In the genomic region with DNA sequence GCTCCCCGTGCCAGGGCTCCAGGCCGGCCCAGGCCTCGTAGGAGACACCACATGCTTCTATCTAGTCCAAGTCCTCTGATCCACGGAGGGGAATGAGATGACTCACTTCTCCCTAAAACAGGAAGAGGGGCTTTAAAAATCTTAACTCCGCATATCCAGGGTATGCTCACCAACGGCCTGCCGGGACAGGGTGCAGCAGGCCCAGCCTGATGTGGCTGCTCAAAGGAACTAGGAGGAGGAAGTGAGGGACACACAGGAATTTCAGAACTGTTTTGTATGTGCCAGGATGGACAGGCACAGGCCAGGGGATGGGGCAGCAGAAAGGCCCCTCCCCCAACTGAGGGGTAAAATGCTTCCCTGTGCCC, we compare ENCODE assay signal across 22 cellular contexts. TPM values are rescaled to one million over a fixed set of nuclear protein-coding genes. Genes with fewer than 3 reads are reported as not detected.
"Had no signal": no experiment of that assay in that cellular context is flagged by ENCODE, and none has a peak within 500 bp of the region (broad histone marks: within the 10 kb centered on the region; RNA-seq: fewer than 3 reads in every experiment).

No MANE protein-coding gene starts in this region.

- H3K4me1 ChIP-seq: prostate gland had no signal

- DNase-seq: activated CD4-positive, alpha-beta T cell treated with anti-CD3 and anti-CD28 coated beads, Interleukin-2, amount 10 ng/mL, durations not matched to agents 24 days and 14 days; activated CD8-positive, alpha-beta T cell treated with anti-CD3 and anti-CD28 coated beads for 36 hours; activated gamma-delta T cell treated with Interleukin-2 at 50 U/mL for 16 hours; activated naive CD4-positive, alpha-beta T cell treated with anti-CD3 and anti-CD28 coated beads, Interleukin-2, amount 50 U/mL, for 16 hours; activated naive CD8-positive, alpha-beta T cell treated with anti-CD3 and anti-CD28 coated beads, Interleukin-2, amount 50 U/mL, for 24 hours; activated T-cell treated with anti-CD3 and anti-CD28 coated beads, Interleukin-2, amount 50 U/mL, for 4 hours; amygdala; central memory CD4-positive, alpha-beta T cell; effector CD8-positive, alpha-beta T cell; esophagus squamous epithelium; foreskin melanocyte; retina; stimulated activated CD4-positive, alpha-beta T cell treated with anti-CD3 and anti-CD28 coated beads, Interleukin-15, amount 100 ng/mL, for 24 hours; stimulated activated CD4-positive, alpha-beta T cell treated with anti-CD3 and anti-CD28 coated beads, Interleukin-2, amount 100 ng/mL, for 24 hours; stimulated activated naive CD4-positive, alpha-beta T cell; T-helper 1 cell; T-helper 9 cell; WERI-Rb-1 had no signal

- H3K27me3 ChIP-seq: neutrophil, transverse colon had no signal

- H3K4me3 ChIP-seq: esophagus squamous epithelium, prostate gland, transverse colon had no signal

- H3K9me3 ChIP-seq: esophagus squamous epithelium, neutrophil, prostate gland, transverse colon had no signal

- H3K36me3 ChIP-seq: esophagus squamous epithelium, WERI-Rb-1 had no signal

- H3K27ac ChIP-seq: epithelial cell of prostate, esophagus squamous epithelium, neutrophil, prostate gland, transverse colon, WERI-Rb-1 had no signal

RNA-seq across cellular contexts. Expression of a gene that starts 22.4 kb away (rescaled TPM):
- total RNA-seq: activated CD8-positive, alpha-beta T cell treated with anti-CD3 and anti-CD28 coated beads for 36 hours had no signal
